In genomic region chr1:235069577-235070563, GRCh38 we compare ENCODE assay signal across 8 cellular contexts.
A peak's percentile ranks its signal among the peaks of the same experiment; 100 is the strongest.
DNase-seq lines count a peak whose midpoint lies in the region; ATAC-seq and TF ChIP-seq lines count a peak whose summit lies in the region.

No MANE protein-coding gene starts in this region.

- no peak for TF ChIP-seq CTCF in retinal pigment epithelial cell (conservative IDR thresholded peaks at IDR 0.05; ENCODE audit: low read depth, low read length)

- H3K4me3 ChIP-seq in retinal pigment epithelial cell (ENCODE audit: low read length): no peak overlapping the region

- ATAC-seq in HG03460 (IDR thresholded peaks at IDR 0.05; ENCODE audit: unreplicated experiment) (no peak), HG02884 (IDR thresholded peaks at IDR 0.05; ENCODE audit: unreplicated experiment) (no peak)

- DNase-seq in GM03348 (ENCODE audit: low spot score) (peak; percentile 61), NCI-H774 (lab: John Stamatoyannopoulos, UW) (peak; percentile 98), fibroblast of gingiva (ENCODE audit: low read depth) (peak; percentile 79), retinal pigment epithelial cell (ENCODE audit: low read depth) (peak; percentile 84), HuH-7.5 (ENCODE audit: low spot score) (no peak), islet precursor cell (no peak)

Comparison
In these comparisons a context has a peak if more than half of its experiments do, and no peak if none do; other contexts are left out.
1. DNase-seq: peak in GM03348 (single experiment), NCI-H774 (single experiment), fibroblast of gingiva (single experiment) and retinal pigment epithelial cell (single experiment); none in HuH-7.5 (single experiment) and islet precursor cell (single experiment).